Comparison of ENCODE assay signal across 14 cellular contexts in the genomic region with DNA sequence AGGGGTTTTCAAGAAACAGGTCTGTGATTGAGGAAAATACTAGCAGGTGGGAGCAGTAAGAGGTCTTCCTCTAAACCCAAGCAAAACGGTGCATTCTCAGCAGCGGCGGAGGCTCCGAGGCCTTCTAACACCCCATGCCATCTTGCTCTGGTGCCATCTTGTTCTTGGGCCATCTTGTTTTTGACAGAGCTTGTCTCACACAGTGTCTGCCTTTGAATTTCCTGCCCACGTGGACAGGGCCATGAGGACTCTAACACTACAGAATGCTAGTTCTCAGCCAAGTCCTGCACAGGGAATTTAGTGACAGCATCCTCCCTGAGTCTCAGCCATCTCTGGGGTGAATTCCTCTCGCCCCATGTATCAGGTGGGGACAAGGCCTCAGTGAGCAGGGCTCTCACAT.
"Had no signal": no experiment of that assay in that cellular context is flagged by ENCODE, and none has a peak within 500 bp of the region (broad histone marks: within the 10 kb centered on the region; RNA-seq: fewer than 3 reads in every experiment).

No MANE protein-coding gene starts in this region.

- H3K4me3 ChIP-seq: adrenal gland, mucosa of descending colon, prostate gland, thoracic aorta had no signal

- DNase-seq: activated B cell treated with CpG ODN at 0.5 μM for 24 hours; activated CD4-positive, alpha-beta T cell treated with anti-CD3 and anti-CD28 coated beads, Interleukin-2, amount 50 U/mL, for 1 hour; activated naive CD4-positive, alpha-beta T cell treated with anti-CD3 and anti-CD28 coated beads, Interleukin-2, amount 50 U/mL, for 16 hours; activated T-cell treated with anti-CD3 and anti-CD28 coated beads for 4 hours; cerebellar nuclear complex; naive thymus-derived CD8-positive, alpha-beta T cell; stimulated activated CD4-positive, alpha-beta T cell treated with anti-CD3 and anti-CD28 coated beads, Interleukin-4, amount 100 ng/mL, for 1 hour; stimulated activated CD8-positive, alpha-beta memory T cell treated with anti-CD3 and anti-CD28 coated beads, Interleukin-4, amount 100 ng/mL, for 48 hours; stimulated activated naive CD8-positive, alpha-beta T cell treated with anti-CD3 and anti-CD28 coated beads, Interleukin-15, Interleukin-2, amounts not matched to agents 100 U/mL and 50 U/mL, for 24 hours; T-helper 1 cell had no signal

- H3K27ac ChIP-seq: prostate gland, thoracic aorta had no signal

- H3K36me3 ChIP-seq: adrenal gland, prostate gland, thoracic aorta had no signal

- H3K27me3 ChIP-seq: adrenal gland had no signal

- ATAC-seq: naive thymus-derived CD8-positive, alpha-beta T cell; stimulated activated naive CD8-positive, alpha-beta T cell treated with anti-CD3 and anti-CD28 coated beads, Interleukin-15, Interleukin-2, amounts not matched to agents 100 U/mL and 50 U/mL, for 24 hours had no signal

- H3K9me3 ChIP-seq: adrenal gland, mucosa of descending colon, prostate gland, thoracic aorta had no signal
